In genomic region chr12:56792678-56793077, GRCh38 we compare ENCODE assay signal across 9 cellular contexts.
"Had no signal": no experiment of that assay in that cellular context is flagged by ENCODE, and none has a peak within 500 bp of the region (broad histone marks: within the 10 kb centered on the region; RNA-seq: fewer than 3 reads in every experiment).

No MANE protein-coding gene starts in this region.

- H3K4me3 ChIP-seq: GM23248, GM23338, HAP-1 had no signal

- H3K4me2 ChIP-seq: GM23338 had no signal

- FAIRE-seq: H1, H54 had no signal

- H2AFZ ChIP-seq: GM23248 had no signal

- H3K4me1 Mint-ChIP-seq: GM23338, H9 had no signal

- H3K27ac Mint-ChIP-seq: GM23338, H9, HFFc6 had no signal

- H3K4me1 ChIP-seq: HAP-1 had no signal

- H3K4me3 Mint-ChIP-seq: GM23338, H9, HFFc6 had no signal

- H3K9ac ChIP-seq: GM23248 had no signal

- DNase-seq: GM23248, GOT3, H9, HFFc6 had no signal

- H3K27ac ChIP-seq: GM23248 had no signal

- H3K36me3 ChIP-seq: HAP-1 had no signal

- ATAC-seq: GM23338, HCT116 had no signal

- H3K9me3 ChIP-seq: HAP-1 had no signal
